25 cellular contexts compared by ENCODE assay signal in genomic region chr1:182295697-182296096, GRCh38.
"Had no signal": no experiment of that assay in that cellular context is flagged by ENCODE, and none has a peak within 500 bp of the region (broad histone marks: within the 10 kb centered on the region; RNA-seq: fewer than 3 reads in every experiment).

No MANE protein-coding gene starts in this region.

- H3K9me3 Mint-ChIP-seq: immature natural killer cell; naive thymus-derived CD8-positive, alpha-beta T cell; nephron; neural progenitor cell; stimulated activated naive CD8-positive, alpha-beta T cell treated with anti-CD3 and anti-CD28 coated beads, Interleukin-15, amount 100 ng/mL, for 72 hours had no signal

- H3K27me3 Mint-ChIP-seq: stimulated activated naive CD8-positive, alpha-beta T cell treated with anti-CD3 and anti-CD28 coated beads, Interleukin-15, amount 100 ng/mL, for 72 hours; type B pancreatic cell had no signal

- DNase-seq: hypothalamus; immature natural killer cell; kidney; left colon; left lung; lower lobe of right lung; mammary epithelial cell; mesenchymal stem cell; naive thymus-derived CD8-positive, alpha-beta T cell; occipital lobe; ovary; retina; right cardiac atrium; sigmoid colon; small intestine; spleen; stimulated activated CD4-positive, alpha-beta T cell treated with anti-CD3 and anti-CD28 coated beads, Interleukin-4, amount 100 ng/mL, for 24 hours; stimulated activated naive CD4-positive, alpha-beta T cell treated with Interleukin-2 at 50 U/mL for 16 hours; stimulated activated naive CD8-positive, alpha-beta T cell treated with anti-CD3 and anti-CD28 coated beads, Interleukin-15, amount 100 ng/mL, for 72 hours; substantia nigra; uterus had no signal

- H3K4me3 Mint-ChIP-seq: immature natural killer cell; naive thymus-derived CD8-positive, alpha-beta T cell; nephron; neural progenitor cell; stimulated activated memory B cell treated with anti-CD40 and anti-IgM and Interleukin-4, amounts not matched to agents 10 μg/mL and 1 μg/mL and 100 μg/mL, for 72 hours; stimulated activated naive CD8-positive, alpha-beta T cell treated with anti-CD3 and anti-CD28 coated beads, Interleukin-15, amount 100 ng/mL, for 72 hours; type B pancreatic cell had no signal

- ATAC-seq: left colon; left lung; lower lobe of right lung; naive thymus-derived CD8-positive, alpha-beta T cell; right cardiac atrium; stimulated activated memory B cell treated with anti-CD40 and anti-IgM and Interleukin-4, amounts not matched to agents 10 μg/mL and 1 μg/mL and 100 μg/mL, for 72 hours; stimulated activated naive CD8-positive, alpha-beta T cell treated with anti-CD3 and anti-CD28 coated beads, Interleukin-15, amount 100 ng/mL, for 72 hours had no signal

- H3K27ac Mint-ChIP-seq: immature natural killer cell; nephron; neural progenitor cell; stimulated activated memory B cell treated with anti-CD40 and anti-IgM and Interleukin-4, amounts not matched to agents 10 μg/mL and 1 μg/mL and 100 μg/mL, for 72 hours; stimulated activated naive CD8-positive, alpha-beta T cell treated with anti-CD3 and anti-CD28 coated beads, Interleukin-15, amount 100 ng/mL, for 72 hours; type B pancreatic cell had no signal

- H3K36me3 Mint-ChIP-seq: immature natural killer cell; naive thymus-derived CD8-positive, alpha-beta T cell; neural progenitor cell; stimulated activated memory B cell treated with anti-CD40 and anti-IgM and Interleukin-4, amounts not matched to agents 10 μg/mL and 1 μg/mL and 100 μg/mL, for 72 hours; type B pancreatic cell had no signal
